13 cellular contexts compared by ENCODE assay signal in the genomic region with DNA sequence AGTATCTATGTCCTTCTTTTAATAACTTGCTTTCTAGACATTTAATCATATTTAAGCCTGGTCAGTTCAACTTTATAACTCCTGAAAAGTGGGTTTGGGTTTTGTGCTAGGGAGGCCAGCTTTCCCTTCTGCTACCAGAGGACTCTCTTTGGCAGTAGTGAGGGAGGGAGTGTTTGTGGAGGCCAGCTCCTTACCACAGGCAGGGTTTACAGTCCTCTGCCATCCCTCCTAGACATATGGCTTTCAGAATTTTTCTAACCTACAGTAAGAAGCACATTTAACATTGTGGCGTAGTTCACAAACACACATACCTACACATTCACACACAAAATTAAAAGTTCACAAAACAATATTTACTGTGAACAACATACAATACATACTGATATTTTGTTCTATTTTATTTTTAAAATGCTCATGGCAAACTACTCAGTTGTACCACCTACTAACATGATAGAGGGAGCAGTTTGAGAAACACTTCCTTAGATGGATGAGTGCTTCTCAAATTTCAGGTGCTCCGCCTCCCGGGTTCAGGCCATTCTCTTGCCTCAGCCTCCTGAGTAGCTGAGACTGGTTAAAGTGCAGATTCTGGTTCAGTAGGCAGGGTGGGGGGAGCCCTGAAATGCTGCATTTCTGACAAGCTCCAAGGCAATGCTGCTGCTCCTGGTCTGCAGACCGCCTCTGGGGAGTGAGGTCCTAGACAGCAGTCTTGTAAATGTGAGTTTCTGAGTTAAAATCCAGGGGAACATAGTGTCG.
A peak's percentile ranks its signal among the peaks of the same experiment; 100 is the strongest.
DNase-seq lines count a peak whose midpoint lies in the region; ATAC-seq, FAIRE-seq and TF ChIP-seq lines count a peak whose summit lies in the region.
"Had no signal": no experiment of that assay in that cellular context is flagged by ENCODE, and none has a peak within 500 bp of the region (broad histone marks: within the 10 kb centered on the region; RNA-seq: fewer than 3 reads in every experiment).

No MANE protein-coding gene starts in this region.

- DNase-seq in AG04450 (ENCODE audit: low read depth, low spot score) (no peak), K562 (ENCODE audit: extremely low read depth in 1 of 4, low spot score in 3 of 4) (peak in 1 of 4 experiments; percentile 26)
- no peak for DNase-seq in stimulated activated naive CD4-positive, alpha-beta T cell (lab: John Stamatoyannopoulos, UW)
- DNase-seq: activated CD8-positive, alpha-beta T cell treated with anti-CD3 and anti-CD28 coated beads for 36 hours; activated naive CD4-positive, alpha-beta T cell treated with Interleukin-2 at 50 U/mL for 16 hours; gastrocnemius medialis; lower lobe of right lung had no signal

- no peaks in the 10 kb centered on the region for H3K79me2 ChIP-seq in K562 (ENCODE audit: control insufficient read depth, insufficient read depth, low read length)

- in situ Hi-C loops in K562 (cut with MboI) = no loop called here

- peak; percentile 7 for TF ChIP-seq CTCF in AG04450 (IDR thresholded peaks at IDR 0.05; ENCODE audit: low read depth, low read length)
- no peak for TF ChIP-seq CTCF in K562 (IDR thresholded peaks at IDR 0.05 in 2 of 3, conservative IDR thresholded peaks at IDR 0.05 in 1 of 3; ENCODE audit: insufficient read depth in 2 of 3, low read depth in 1 of 3, low read length in 3 of 3)

- no peaks in the 10 kb centered on the region for H3K9me3 ChIP-seq in AG04450 (ENCODE audit: control insufficient read depth, insufficient read depth, low read length)
- H3K9me3 ChIP-seq in HUES64 (ENCODE audit: insufficient read depth, low read depth, low read length) = no peaks in the 10 kb centered on the region
- H3K9me3 ChIP-seq in K562 (replicated peaks; ENCODE audit: control insufficient read depth, insufficient read depth, low read depth, low read length) = no peaks in the 10 kb centered on the region
- H3K9me3 ChIP-seq in mesodermal cell (ENCODE audit: control insufficient read depth, low read length) = no peaks in the 10 kb centered on the region
- H3K9me3 ChIP-seq: gastrocnemius medialis, lower lobe of right lung, vagina had no signal

- CTCF ChIA-PET in AG04450 (lab: Charles Lee) = interaction anchor here (0.6 to 2.8 kb wide), 4 partner anchors 11 to 684 kb away, joined by 4 to 14 read pairs (median 6); no protein-coding TSS in a partner anchor
- CTCF ChIA-PET in K562 (lab: Yijun Ruan, JAX; ENCODE audit: low intra/inter-chr PET ratio) = no interaction called here

- H3K36me3 ChIP-seq in HUES64 (ENCODE audit: insufficient read depth, low read length) (peaks cover 67% of the 10 kb centered on the region), K562 (ENCODE audit: control insufficient read depth, insufficient read depth, low read length) (no peaks in the 10 kb centered on the region), mesodermal cell (ENCODE audit: control insufficient read depth, insufficient read depth, low read length) (peaks cover 23% of the 10 kb centered on the region)

- POLR2A ChIA-PET in AG04450 (lab: Yijun Ruan, JAX) = no interaction called here
- POLR2A ChIA-PET in K562 (lab: Yijun Ruan, JAX) = interaction anchor here (0.8 to 1.6 kb wide), 3 partner anchors 28 to 1882 kb away, joined by 3 read pairs; no protein-coding TSS in a partner anchor

- 50% methylated on average over 4 of the region's 5 CpGs for WGBS in HUES64
- 18% methylated on average over 5 of the region's 5 CpGs for WGBS in K562 (ENCODE audit: insufficient coverage, low coverage, missing lambda C conversion rate)
- WGBS in mesodermal cell (ENCODE audit: insufficient coverage in 2 of 2), 2 experiments = 60 to 67% methylated on average over 2 to 3 of the region's 5 CpGs

- FAIRE-seq in K562 (lab: Jason Lieb, UNC) = no peak

- no peak overlapping the region for H3K4me3 ChIP-seq in AG04450 (ENCODE audit: low read depth, low read length)
- no peak overlapping the region for H3K4me3 ChIP-seq in HUES64 (ENCODE audit: low read length)
- H3K4me3 ChIP-seq in K562 = no peak overlapping the region
- H3K4me3 ChIP-seq in mesodermal cell (ENCODE audit: extremely low read depth, insufficient read depth, low read length, poor library complexity, severe bottlenecking) = no peak overlapping the region
- H3K4me3 ChIP-seq: gastrocnemius medialis, lower lobe of right lung, vagina had no signal

- ATAC-seq in K562 (peak; percentile 68), GM19351 (IDR thresholded peaks at IDR 0.05; ENCODE audit: unreplicated experiment) (no peak), GM18498 (IDR thresholded peaks at IDR 0.05; ENCODE audit: unreplicated experiment) (no peak), GM18873 (IDR thresholded peaks at IDR 0.05; ENCODE audit: low FRiP score, unreplicated experiment) (no peak)
- ATAC-seq: activated CD8-positive, alpha-beta T cell treated with anti-CD3 and anti-CD28 coated beads for 36 hours; gastrocnemius medialis; lower lobe of right lung had no signal

- H3K4me2 ChIP-seq in K562 (ENCODE audit: insufficient read depth, low read length) = no peak overlapping the region

- 0 out of 2 replicates have a peak overlapping the region, but pooled peaks have one; percentile 25 for H2AFZ ChIP-seq in K562 (ENCODE audit: low read depth, low read length)

- H3K9ac ChIP-seq in HUES64 (ENCODE audit: low read depth, low read length) = no peak overlapping the region
- H3K9ac ChIP-seq in K562 (ENCODE audit: insufficient read depth in 1 of 2, low read depth in 2 of 2, low read length in 2 of 2) = no peak overlapping the region

- BruUV-seq in K562 (replicated peaks; lab: Mats Ljungman, UMichigan) = no TSS peak

- H3K27ac ChIP-seq in AG04450 (ENCODE audit: low read depth, low read length) (no peak overlapping the region), HUES64 (ENCODE audit: low read depth, low read length) (peak overlapping the region; percentile 45; the same call in 1 of the 2 replicates), K562 (ENCODE audit: extremely low read depth, low read depth, low read length) (no peak overlapping the region), mesodermal cell (ENCODE audit: low read depth, low read length, severe bottlenecking) (peak overlapping the region; percentile 51)
- H3K27ac ChIP-seq: gastrocnemius medialis, lower lobe of right lung, vagina had no signal

- intact Hi-C loops in K562 (cut with micrococcal nuclease) = no loop called here

- H3K4me1 ChIP-seq in HUES64 (ENCODE audit: insufficient read depth, low read length) (peaks cover 10% of the 10 kb centered on the region; the same call in 1 of the 2 replicates), K562 (replicated peaks in 1 of 2; ENCODE audit: control insufficient read depth in 2 of 2, insufficient read depth in 2 of 2, low read length in 2 of 2) (no peaks in the 10 kb centered on the region; a peak in 1 of 5 replicates), mesodermal cell (ENCODE audit: control insufficient read depth, insufficient read depth, low read length, poor library complexity, severe bottlenecking) (peaks cover 23% of the 10 kb centered on the region)
- H3K4me1 ChIP-seq: gastrocnemius medialis, lower lobe of right lung, vagina had no signal

- H4K20me1 ChIP-seq in K562 (replicated peaks; ENCODE audit: control insufficient read depth, insufficient read depth, low read length) = no peaks in the 10 kb centered on the region

- no peak for TF ChIP-seq EP300 in K562 (IDR thresholded peaks at IDR 0.05; ENCODE audit: low read length)

- no peak for TF ChIP-seq POLR2A in K562 (conservative IDR thresholded peaks at IDR 0.05)

- no peaks in the 10 kb centered on the region for H3K9me1 ChIP-seq in K562 (ENCODE audit: control insufficient read depth, insufficient read depth, low read length)

- H3K27me3 ChIP-seq in AG04450 (ENCODE audit: control insufficient read depth, insufficient read depth, low read length) (no peaks in the 10 kb centered on the region), HUES64 (ENCODE audit: insufficient read depth, low read length) (no peaks in the 10 kb centered on the region), K562 (ENCODE audit: control insufficient read depth in 2 of 2, insufficient read depth in 2 of 2, low read length in 2 of 2) (peaks cover 0 to 21% of the 10 kb centered on the region in 2 experiments; a peak in 2 of 5 replicates)
- H3K27me3 ChIP-seq: gastrocnemius medialis, vagina had no signal

- TF ChIP-seq RAD21 in K562 (CRISPR knock-in tag; conservative IDR thresholded peaks at IDR 0.05 in 1 of 2, IDR thresholded peaks at IDR 0.05 in 1 of 2) = no peak

TF ChIP-seq in K562, 482 proteins besides CTCF, POLR2A, EP300 and RAD21 (continues in another document):
- TF ChIP-seq ID3 (CRISPR knock-in tag; IDR thresholded peaks at IDR 0.05) = no peak
- TF ChIP-seq ID3 (tag; IDR thresholded peaks at IDR 0.05) = no peak
- TF ChIP-seq NUFIP1 (IDR thresholded peaks at IDR 0.05; ENCODE audit: partially characterized antibody) = no peak
- no peak for TF ChIP-seq ZNF224 (CRISPR knock-in tag; IDR thresholded peaks at IDR 0.05)
- TF ChIP-seq, protein P1, sequence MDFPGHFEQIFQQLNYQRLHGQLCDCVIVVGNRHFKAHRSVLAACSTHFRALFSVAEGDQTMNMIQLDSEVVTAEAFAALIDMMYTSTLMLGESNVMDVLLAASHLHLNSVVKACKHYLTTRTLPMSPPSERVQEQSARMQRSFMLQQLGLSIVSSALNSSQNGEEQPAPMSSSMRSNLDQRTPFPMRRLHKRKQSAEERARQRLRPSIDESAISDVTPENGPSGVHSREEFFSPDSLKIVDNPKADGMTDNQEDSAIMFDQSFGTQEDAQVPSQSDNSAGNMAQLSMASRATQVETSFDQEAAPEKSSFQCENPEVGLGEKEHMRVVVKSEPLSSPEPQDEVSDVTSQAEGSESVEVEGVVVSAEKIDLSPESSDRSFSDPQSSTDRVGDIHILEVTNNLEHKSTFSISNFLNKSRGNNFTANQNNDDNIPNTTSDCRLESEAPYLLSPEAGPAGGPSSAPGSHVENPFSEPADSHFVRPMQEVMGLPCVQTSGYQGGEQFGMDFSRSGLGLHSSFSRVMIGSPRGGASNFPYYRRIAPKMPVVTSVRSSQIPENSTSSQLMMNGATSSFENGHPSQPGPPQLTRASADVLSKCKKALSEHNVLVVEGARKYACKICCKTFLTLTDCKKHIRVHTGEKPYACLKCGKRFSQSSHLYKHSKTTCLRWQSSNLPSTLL (IDR thresholded peaks at IDR 0.05) = no peak
- TF ChIP-seq MYNN (IDR thresholded peaks at IDR 0.05) = no peak
- TF ChIP-seq MYNN (CRISPR knock-in tag; IDR thresholded peaks at IDR 0.05) = no peak
- TF ChIP-seq LEF1 (IDR thresholded peaks at IDR 0.05) = no peak
- no peak for TF ChIP-seq CHCHD3 (CRISPR knock-in tag; IDR thresholded peaks at IDR 0.05)
- TF ChIP-seq ZKSCAN1 (IDR thresholded peaks at IDR 0.05; ENCODE audit: low read depth, low read length) = no peak
- TF ChIP-seq POLR2AphosphoS5 (IDR thresholded peaks at IDR 0.05; ENCODE audit: control insufficient read depth, insufficient read depth, low read depth, low read length) = no peak
- no peak for TF ChIP-seq SRSF7 (optimal IDR thresholded peaks at IDR 0.05; ENCODE audit: low read depth, low read length)

Comparison
In these comparisons a context has a peak if more than half of its experiments do, and no peak if none do; other contexts are left out.
1. H3K27ac ChIP-seq: peak in HUES64 (single experiment) and mesodermal cell (single experiment); none in AG04450 (single experiment) and K562 (single experiment).